ENCODE assay signal across 23 cellular contexts in the genomic region with DNA sequence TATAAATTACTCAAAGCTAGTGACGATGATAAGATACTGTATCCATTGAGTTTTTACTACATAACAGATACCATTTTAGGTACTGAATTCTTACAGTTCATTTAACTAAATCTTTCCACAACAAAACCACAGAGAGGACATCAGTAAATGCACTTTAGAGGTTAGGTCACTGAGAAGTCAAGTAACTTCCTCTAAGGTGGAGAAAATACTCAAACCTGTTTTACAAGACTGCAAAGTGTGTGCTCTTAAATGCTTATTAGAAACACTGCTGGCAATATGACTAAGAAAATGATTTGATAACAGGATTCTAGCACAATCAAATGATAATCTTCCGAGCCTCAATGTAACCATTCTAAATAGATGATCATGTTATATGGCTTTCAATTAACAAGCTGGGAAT.
"Had no signal": no experiment of that assay in that cellular context is flagged by ENCODE, and none has a peak within 500 bp of the region (broad histone marks: within the 10 kb centered on the region; RNA-seq: fewer than 3 reads in every experiment).

No MANE protein-coding gene starts in this region.

- H3K9me3 ChIP-seq: Peyer's patch had no signal

- DNase-seq: activated B cell treated with CpG ODN at 0.5 μM for 24 hours; activated CD4-positive, alpha-beta memory T cell treated with anti-CD3 and anti-CD28 coated beads, Interleukin-2, amount 10 ng/mL, durations not matched to agents 7 days and 5 days; activated CD4-positive, alpha-beta T cell treated with anti-CD3 and anti-CD28 coated beads for 1 hour; activated CD4-positive, alpha-beta T cell treated with anti-CD3 and anti-CD28 coated beads, Interleukin-2, amount 50 U/mL, for 1 hour; activated gamma-delta T cell treated with Interleukin-2 at 50 U/mL for 16 hours; activated naive CD4-positive, alpha-beta T cell treated with anti-CD3 and anti-CD28 coated beads, Interleukin-2, amount 10 ng/mL, durations not matched to agents 7 days and 5 days; activated naive CD8-positive, alpha-beta T cell treated with anti-CD3 and anti-CD28 coated beads for 36 hours; activated T-cell treated with anti-CD3 and anti-CD28 coated beads, Interleukin-2, amount 50 U/mL, for 72 hours; caudate nucleus; MM.1S; NCI-H1092; NCI-H1417; NCI-H1694; NCI-H2029; NCI-H2107; NCI-H2171 treated with DMSO at 0.1 percent for 48 hours; NCI-H510A treated with DMSO at 0.1 percent for 48 hours; NCI-H69; NK-92 treated with Interleukin-12 subunit alpha and Interleukin-12 subunit beta, amount 100 ng/mL, for 24 hours; Peyer's patch; Right ventricle myocardium superior had no signal

- H3K4me1 Mint-ChIP-seq: activated CD4-positive, alpha-beta memory T cell treated with anti-CD3 and anti-CD28 coated beads, Interleukin-2, amount 10 ng/mL, durations not matched to agents 7 days and 5 days; activated naive CD4-positive, alpha-beta T cell treated with anti-CD3 and anti-CD28 coated beads, Interleukin-2, amount 10 ng/mL, durations not matched to agents 7 days and 5 days; activated naive CD8-positive, alpha-beta T cell treated with anti-CD3 and anti-CD28 coated beads for 36 hours had no signal

- H3K4me3 ChIP-seq: Peyer's patch had no signal

- ATAC-seq: activated T-cell treated with anti-CD3 and anti-CD28 coated beads, Interleukin-2, amount 50 U/mL, for 72 hours had no signal

- H3K27ac Mint-ChIP-seq: activated B cell treated with CpG ODN at 0.5 μM for 24 hours; activated CD4-positive, alpha-beta memory T cell treated with anti-CD3 and anti-CD28 coated beads, Interleukin-2, amount 10 ng/mL, durations not matched to agents 7 days and 5 days; activated naive CD4-positive, alpha-beta T cell treated with anti-CD3 and anti-CD28 coated beads, Interleukin-2, amount 10 ng/mL, durations not matched to agents 7 days and 5 days; activated naive CD8-positive, alpha-beta T cell treated with anti-CD3 and anti-CD28 coated beads for 36 hours; activated T-cell treated with anti-CD3 and anti-CD28 coated beads, Interleukin-2, amount 50 U/mL, for 72 hours; activated T-helper 2 cell treated with anti-CD3 and anti-CD28 coated beads, Interferon-gamma antibody, Interleukin-2, Interleukin-4, amounts not matched to agents 10 μg/mL and 5 μg/mL and 100 μg/mL, durations not matched to agents 14 hours and 24 hours and 36 hours; T-helper 1 cell treated with Interleukin-12 subunit alpha and Interleukin-12 subunit beta and Interleukin-4 antibody, amounts not matched to agents 30 μg/mL and 1 μg/mL, for 36 hours had no signal

- H3K4me1 ChIP-seq: Peyer's patch had no signal

- H3K4me3 Mint-ChIP-seq: activated B cell treated with CpG ODN at 0.5 μM for 24 hours; activated CD4-positive, alpha-beta memory T cell treated with anti-CD3 and anti-CD28 coated beads, Interleukin-2, amount 10 ng/mL, durations not matched to agents 7 days and 5 days; activated naive CD4-positive, alpha-beta T cell treated with anti-CD3 and anti-CD28 coated beads, Interleukin-2, amount 10 ng/mL, durations not matched to agents 7 days and 5 days; activated naive CD8-positive, alpha-beta T cell treated with anti-CD3 and anti-CD28 coated beads for 36 hours; activated T-cell treated with anti-CD3 and anti-CD28 coated beads, Interleukin-2, amount 50 U/mL, for 72 hours; T-helper 1 cell treated with Interleukin-12 subunit alpha and Interleukin-12 subunit beta and Interleukin-4 antibody, amounts not matched to agents 30 μg/mL and 1 μg/mL, for 36 hours had no signal

- H3K27me3 ChIP-seq: Peyer's patch had no signal

- H3K27me3 Mint-ChIP-seq: activated B cell treated with CpG ODN at 0.5 μM for 24 hours; activated CD4-positive, alpha-beta memory T cell treated with anti-CD3 and anti-CD28 coated beads, Interleukin-2, amount 10 ng/mL, durations not matched to agents 7 days and 5 days; activated naive CD4-positive, alpha-beta T cell treated with anti-CD3 and anti-CD28 coated beads, Interleukin-2, amount 10 ng/mL, durations not matched to agents 7 days and 5 days; activated naive CD8-positive, alpha-beta T cell treated with anti-CD3 and anti-CD28 coated beads for 36 hours had no signal
